In genomic region chr2:12616456-12617163, GRCh38 we compare ENCODE assay signal across 1 cellular context.
TF ChIP-seq lines count a peak whose summit lies in the region.

No MANE protein-coding gene starts in this region.

TF ChIP-seq in GM12878, 131 proteins besides CTCF, POLR2A, EP300 and RAD21:
- peak; percentile 25 to 27; a peak in 2 of 4 replicates for TF ChIP-seq IKZF2 (IDR thresholded peaks at IDR 0.05)
- TF ChIP-seq SPI1 (IDR thresholded peaks at IDR 0.05; ENCODE audit: borderline replicate concordance, insufficient read depth, low read depth, low read length) = peak; percentile 27; the same call in 1 of the 2 replicates
- no peak for TF ChIP-seq CBFB (IDR thresholded peaks at IDR 0.05; ENCODE audit: low read depth)
- peak; percentile 41 for TF ChIP-seq MEF2B (IDR thresholded peaks at IDR 0.05; ENCODE audit: partially characterized antibody, poor library complexity, severe bottlenecking)
TF ChIP-seq in GM12878: peak in this region for 3.
